Comparison of ENCODE assay signal across 17 cellular contexts in the genomic region with DNA sequence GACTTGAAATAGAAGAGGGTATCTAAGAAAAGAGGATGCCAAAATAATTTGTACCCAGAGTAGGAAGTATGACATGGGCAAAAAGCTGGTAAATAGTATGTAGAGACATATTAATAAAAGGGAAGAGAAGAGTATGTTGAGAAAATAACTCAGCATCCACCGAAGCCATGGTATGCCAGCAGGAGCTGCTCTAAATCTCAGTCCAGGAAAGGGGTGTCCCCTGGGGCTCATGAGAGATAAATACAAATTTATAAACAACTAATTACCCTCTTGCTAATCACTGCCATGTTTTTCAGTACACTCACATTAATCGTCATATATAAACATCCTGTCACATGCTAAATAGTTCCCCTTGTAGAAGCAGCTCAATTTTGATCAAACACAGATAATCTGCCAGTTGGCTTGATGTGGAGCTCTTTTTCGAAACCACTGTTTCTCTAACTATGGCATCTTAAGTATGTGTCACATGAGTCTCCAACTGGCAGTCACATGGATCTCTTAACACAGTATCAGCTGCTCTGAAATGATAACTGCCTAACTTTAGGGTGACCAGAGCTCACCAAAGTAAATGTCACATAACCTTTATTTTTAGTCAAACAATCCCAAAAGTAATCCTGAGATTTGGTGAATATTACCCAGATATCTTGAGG. TPM values are rescaled to one million over a fixed set of nuclear protein-coding genes. Genes with fewer than 3 reads are reported as not detected.
A peak's percentile ranks its signal among the peaks of the same experiment; 100 is the strongest.
DNase-seq lines count a peak whose midpoint lies in the region; ATAC-seq, FAIRE-seq and TF ChIP-seq lines count a peak whose summit lies in the region.
"Had no signal": no experiment of that assay in that cellular context is flagged by ENCODE, and none has a peak within 500 bp of the region (broad histone marks: within the 10 kb centered on the region; RNA-seq: fewer than 3 reads in every experiment).

No MANE protein-coding gene starts in this region.

- intact Hi-C loops in IMR-90 (cut with micrococcal nuclease), result no loop called here

- H3K4me3 ChIP-seq in ACC112 (ENCODE audit: low read depth, low read length) (no peak overlapping the region), IMR-90 (ENCODE audit: insufficient read depth, low read depth, low read length) (no peak overlapping the region)
- H3K4me3 ChIP-seq: gastrocnemius medialis, SJCRH30, tibial artery had no signal

- ATAC-seq in IMR-90 (ENCODE audit: low read depth) (peak; percentile 72), HG03159 (IDR thresholded peaks at IDR 0.05; ENCODE audit: unreplicated experiment) (no peak)
- ATAC-seq in activated naive CD4-positive, alpha-beta T cell treated with anti-CD3 and anti-CD28 coated beads, Interleukin-2, amount 50 U/mL, for 72 hours, result no peak
- ATAC-seq: activated T-cell treated with anti-CD3 and anti-CD28 coated beads, Interleukin-2, amount 50 U/mL, for 72 hours had no signal

- peaks cover 24 to 37% of the 10 kb centered on the region in 2 experiments for H3K79me1 ChIP-seq in IMR-90 (ENCODE audit: low read depth in 1 of 2, low read length in 2 of 2)

- H3K36me3 ChIP-seq in ACC112 (ENCODE audit: insufficient read depth, low read length), result no peaks in the 10 kb centered on the region
- H3K36me3 ChIP-seq in IMR-90 (ENCODE audit: control insufficient read depth, insufficient read depth, low read length), result no peaks in the 10 kb centered on the region
- H3K36me3 ChIP-seq: gastrocnemius medialis, SJCRH30, tibial artery had no signal

- no peak for TF ChIP-seq RAD21 in IMR-90 (IDR thresholded peaks at IDR 0.05; ENCODE audit: low read length)

- TF ChIP-seq POLR2A in IMR-90 (IDR thresholded peaks at IDR 0.05; ENCODE audit: low read depth, low read length), result no peak
- TF ChIP-seq POLR2A in GM12892 (IDR thresholded peaks at IDR 0.05; ENCODE audit: low read depth, low read length), result no peak

- in situ Hi-C loops in IMR-90 (cut with MboI; ENCODE audit: low sequenced_read_pairs), result no loop called here

- H2BK15ac ChIP-seq in IMR-90 (ENCODE audit: low read depth, low read length), result no peak overlapping the region

- H3K27ac ChIP-seq in ACC112 (ENCODE audit: low read depth, low read length) (peak overlapping the region; percentile 60), IMR-90 (ENCODE audit: insufficient read depth, low read length) (no peak overlapping the region)
- H3K27ac ChIP-seq: gastrocnemius medialis, SJCRH30 had no signal

- no peak overlapping the region for H3K56ac ChIP-seq in IMR-90 (ENCODE audit: extremely low read depth, insufficient read depth, low read length)

- no peak overlapping the region for H2AK9ac ChIP-seq in IMR-90 (replicated peaks; ENCODE audit: low read depth, low read length, poor library complexity)

- no peak overlapping the region for H3K23ac ChIP-seq in IMR-90 (ENCODE audit: low read depth, low read length)

- DNase-seq in IMR-90 (peak; percentile 37), dermis blood vessel endothelial cell (peak; percentile 32), iris pigment epithelial cell (ENCODE audit: low read depth) (peak; percentile 56), GM12892 (ENCODE audit: insufficient read length) (no peak), NCI-H187 (lab: John Stamatoyannopoulos, UW) (no peak)
- no peak for DNase-seq in activated naive CD4-positive, alpha-beta T cell treated with anti-CD3 and anti-CD28 coated beads, Interleukin-2, amount 50 U/mL, for 72 hours (ENCODE audit: low spot score in 2 of 2)
- DNase-seq: activated CD4-positive, alpha-beta T cell treated with anti-CD3 and anti-CD28 coated beads for 1 hour; activated T-cell treated with anti-CD3 and anti-CD28 coated beads, Interleukin-2, amount 50 U/mL, for 72 hours; gastrocnemius medialis; NCI-H1048; NCI-H524 treated with DMSO at 0.1 percent for 48 hours; tibial artery had no signal

- no peak overlapping the region for H3K9ac ChIP-seq in IMR-90 (ENCODE audit: low read depth, low read length)

- no peak overlapping the region for H4K91ac ChIP-seq in IMR-90 (ENCODE audit: insufficient read depth, low read depth, low read length)

- no peak for FAIRE-seq in GM12892 (lab: Jason Lieb, UNC)
- FAIRE-seq: bronchial epithelial cell had no signal

- H3K36me3 Mint-ChIP-seq in activated naive CD4-positive, alpha-beta T cell treated with anti-CD3 and anti-CD28 coated beads, Interleukin-2, amount 50 U/mL, for 72 hours, result no peaks in the 10 kb centered on the region

- H3K27ac Mint-ChIP-seq in activated naive CD4-positive, alpha-beta T cell treated with anti-CD3 and anti-CD28 coated beads, Interleukin-2, amount 50 U/mL, for 72 hours, result no peak overlapping the region
- H3K27ac Mint-ChIP-seq: activated T-cell treated with anti-CD3 and anti-CD28 coated beads, Interleukin-2, amount 50 U/mL, for 72 hours; B cell had no signal

- H3K9me1 ChIP-seq in IMR-90 (ENCODE audit: insufficient read depth, low read length), result peaks cover 3% of the 10 kb centered on the region

- H4K5ac ChIP-seq in IMR-90 (ENCODE audit: low read depth, low read length), result no peak overlapping the region

- H3K9me3 ChIP-seq in IMR-90 (ENCODE audit: control insufficient read depth, insufficient read depth, low read length), result no peaks in the 10 kb centered on the region
- H3K9me3 ChIP-seq: gastrocnemius medialis, SJCRH30, tibial artery had no signal

- peaks cover 4% of the 10 kb centered on the region; the same call in 1 of the 2 replicates for H4K20me1 ChIP-seq in IMR-90 (ENCODE audit: insufficient read depth, low read length)

- peak overlapping the region; percentile 65; the same call in 1 of the 2 replicates for H3K4me2 ChIP-seq in IMR-90 (ENCODE audit: low read depth, low read length)

- peaks cover 6% of the 10 kb centered on the region for H3K79me2 ChIP-seq in ACC112 (ENCODE audit: control insufficient read depth, insufficient read depth, low read length, unreplicated experiment)

- H2BK20ac ChIP-seq in IMR-90 (ENCODE audit: low read depth, low read length), result no peak overlapping the region

- H3K9me3 Mint-ChIP-seq in activated naive CD4-positive, alpha-beta T cell treated with anti-CD3 and anti-CD28 coated beads, Interleukin-2, amount 50 U/mL, for 72 hours, result no peaks in the 10 kb centered on the region

- CTCF ChIA-PET in IMR-90 (lab: Yijun Ruan, JAX), result interaction anchor here (0.7 to 1.0 kb wide), 4 partner anchors 12 to 69 kb away, joined by 3 read pairs; no protein-coding TSS in a partner anchor

- no peak overlapping the region for H2BK120ac ChIP-seq in IMR-90 (ENCODE audit: low read depth, low read length)

- peaks cover 22% of the 10 kb centered on the region for H3K4me1 ChIP-seq in ACC112 (ENCODE audit: control insufficient read depth, insufficient read depth, low read length, unreplicated experiment)
- peaks cover 11% of the 10 kb centered on the region for H3K4me1 ChIP-seq in IMR-90 (ENCODE audit: control insufficient read depth, insufficient read depth, low read length)

- TF ChIP-seq CTCF in IMR-90 (conservative IDR thresholded peaks at IDR 0.05; ENCODE audit: low read depth, low read length), result no peak

- H2AFZ ChIP-seq in ACC112 (ENCODE audit: low read length, unreplicated experiment) (no peak overlapping the region), IMR-90 (replicated peaks; ENCODE audit: low read length, poor library complexity) (no peak overlapping the region)

- peak overlapping the region; percentile 59; the same call in 1 of the 2 replicates for H3K18ac ChIP-seq in IMR-90 (ENCODE audit: low read depth, low read length)

- peak overlapping the region; percentile 1; the same call in 1 of the 2 replicates for H3K4ac ChIP-seq in IMR-90 (ENCODE audit: low read depth, low read length)

- WGBS in IMR-90 (ENCODE audit: extremely low coverage in 2 of 2, insufficient read length in 1 of 2), 2 experiments, result no CpG with 5 or more reads among the region's 3 CpGs

- H3K27me3 ChIP-seq in ACC112 (ENCODE audit: insufficient read depth, low read length) (no peaks in the 10 kb centered on the region), IMR-90 (ENCODE audit: control insufficient read depth, insufficient read depth, low read length) (no peaks in the 10 kb centered on the region)
- H3K27me3 ChIP-seq: gastrocnemius medialis, SJCRH30, tibial artery had no signal

- POLR2A ChIA-PET in IMR-90 (lab: Charles Lee; ENCODE audit: unreplicated experiment), result no interaction called here

- BruUV-seq in IMR-90 (replicated peaks; lab: Mats Ljungman, UMichigan), result no TSS peak

- no peak overlapping the region for H2AK5ac ChIP-seq in IMR-90 (ENCODE audit: low read depth, low read length)

- no peak overlapping the region for H2BK5ac ChIP-seq in IMR-90 (ENCODE audit: low read depth, low read length, poor library complexity, severe bottlenecking)

- H4K8ac ChIP-seq in IMR-90 (ENCODE audit: low read depth in 2 of 2, low read length in 2 of 2), result peak overlapping the region in 1 of 2 experiments; percentile 13; a peak in 1 of 4 replicates

- no peak overlapping the region; the same call in 1 of the 2 replicates for H3K14ac ChIP-seq in IMR-90 (replicated peaks; ENCODE audit: low read depth, low read length)

- dilution Hi-C loops in IMR-90 (cut with HindIII; ENCODE audit: low sequenced_read_pairs, unreplicated experiment), result no loop called here

TF ChIP-seq in IMR-90, 13 proteins besides CTCF, POLR2A, EP300 and RAD21:
- TF ChIP-seq MAZ (IDR thresholded peaks at IDR 0.05; ENCODE audit: borderline replicate concordance, low read depth, low read length), result no peak
- TF ChIP-seq MAFK (IDR thresholded peaks at IDR 0.05; ENCODE audit: low read depth, low read length), result no peak
- no peak for TF ChIP-seq RFX5 (IDR thresholded peaks at IDR 0.05; ENCODE audit: low read depth, low read length)
- TF ChIP-seq, protein P1, sequence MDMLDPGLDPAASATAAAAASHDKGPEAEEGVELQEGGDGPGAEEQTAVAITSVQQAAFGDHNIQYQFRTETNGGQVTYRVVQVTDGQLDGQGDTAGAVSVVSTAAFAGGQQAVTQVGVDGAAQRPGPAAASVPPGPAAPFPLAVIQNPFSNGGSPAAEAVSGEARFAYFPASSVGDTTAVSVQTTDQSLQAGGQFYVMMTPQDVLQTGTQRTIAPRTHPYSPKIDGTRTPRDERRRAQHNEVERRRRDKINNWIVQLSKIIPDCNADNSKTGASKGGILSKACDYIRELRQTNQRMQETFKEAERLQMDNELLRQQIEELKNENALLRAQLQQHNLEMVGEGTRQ (IDR thresholded peaks at IDR 0.05; ENCODE audit: low read depth, low read length), result peak; percentile 54; the same call in 1 of the 2 replicates

RNA-seq across cellular contexts. Expression of a gene that starts 31.9 kb away (rescaled TPM):
- total RNA-seq in IMR-90 (2012; rRNA removed), result 29.4 and 29.7 TPM in 2 replicates
- 9.0 and 10.2 TPM in 2 replicates for polyA plus RNA-seq in IMR-90 (2012; rRNA removed)
- polyA plus RNA-seq in IMR-90 (2012; cell fraction: cytosol; rRNA removed), result 4.8 and 12.8 TPM in 2 replicates
- 10.8 and 17.1 TPM in 2 replicates for polyA plus RNA-seq in IMR-90 (2012; cell fraction: nucleus; rRNA removed; ENCODE audit: low replicate concordance)
- total RNA-seq in dermis blood vessel endothelial cell, result 23.3 and 45.7 TPM in 2 replicates
- 2.0 TPM for polyA plus RNA-seq in GM12892 (2012; ENCODE audit: missing spikeins)
- 10 to 100 TPM in 1 of 2 donors, 1 to 10 TPM in 1; 9.3 to 11.0 TPM for total RNA-seq in activated naive CD4-positive, alpha-beta T cell treated with anti-CD3 and anti-CD28 coated beads, Interleukin-2, amount 50 U/mL, for 72 hours

Comparison
In these comparisons a context has a peak if more than half of its experiments do, and no peak if none do; other contexts are left out.
1. DNase-seq: peak in IMR-90 (single experiment), dermis blood vessel endothelial cell (single experiment) and iris pigment epithelial cell (single experiment); none in GM12892 (single experiment), NCI-H187 (0 of 2) and activated naive CD4-positive, alpha-beta T cell treated with anti-CD3 and anti-CD28 coated beads, Interleukin-2, amount 50 U/mL, for 72 hours (0 of 2).